In the genomic region with DNA sequence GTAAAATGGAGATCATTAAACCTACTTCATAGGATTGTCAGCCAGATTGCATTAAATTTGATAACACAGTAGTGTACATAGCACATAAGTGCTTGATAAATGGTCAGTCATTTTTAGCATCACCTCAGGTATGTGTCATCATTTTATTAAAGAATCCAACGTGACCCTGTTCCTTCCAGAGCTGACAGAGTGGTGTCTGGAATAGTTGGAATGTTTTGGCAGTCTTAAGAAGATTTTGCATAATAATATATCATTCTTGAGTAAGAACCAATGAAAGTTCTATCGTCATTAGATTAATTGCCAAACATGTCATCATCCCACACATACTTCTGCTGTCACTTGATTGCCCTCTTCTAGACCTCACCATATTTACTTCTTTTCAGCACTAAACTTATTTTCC, we compare ENCODE assay signal across 10 cellular contexts.
"Had no signal": no experiment of that assay in that cellular context is flagged by ENCODE, and none has a peak within 500 bp of the region (broad histone marks: within the 10 kb centered on the region; RNA-seq: fewer than 3 reads in every experiment).

No MANE protein-coding gene starts in this region.

- DNase-seq: GM23248, GOT3, H7, H9, HCEC 1CT, HFFc6 had no signal

- FAIRE-seq: H1 had no signal

- H3K36me3 ChIP-seq: HAP-1 had no signal

- H3K27ac ChIP-seq: GM23248 had no signal

- H3K4me2 ChIP-seq: GM23338 had no signal

- ATAC-seq: GM23338, HCT116 had no signal

- H3K9ac ChIP-seq: GM23248 had no signal

- H3K4me3 Mint-ChIP-seq: GM23338, H9, HFFc6 had no signal

- H2AFZ ChIP-seq: GM23248, GM23338 had no signal

- H3K4me3 ChIP-seq: GM23248, GM23338, HAP-1 had no signal

- H3K27ac Mint-ChIP-seq: GM23338, H9, HFFc6 had no signal

- H3K9me3 Mint-ChIP-seq: GM23338 had no signal
